Comparison of ENCODE assay signal across 18 cellular contexts in genomic region chr5:158483202-158483870, GRCh38.
DNase-seq lines count a peak whose midpoint lies in the region; ATAC-seq and TF ChIP-seq lines count a peak whose summit lies in the region.
"Had no signal": no experiment of that assay in that cellular context is flagged by ENCODE, and none has a peak within 500 bp of the region (broad histone marks: within the 10 kb centered on the region; RNA-seq: fewer than 3 reads in every experiment).

No MANE protein-coding gene starts in this region.

- H3K4me2 ChIP-seq in BLaER1, result peak overlapping the region; percentile 65

- H3K4me3 ChIP-seq in BLaER1 (no peak overlapping the region), retinal pigment epithelial cell (ENCODE audit: low read length) (no peak overlapping the region)

- peaks cover 0 to 24% of the 10 kb centered on the region in 2 donors for H3K27me3 Mint-ChIP-seq in effector memory CD8-positive, alpha-beta T cell

- peaks cover 84% of the 10 kb centered on the region for H3K4me1 ChIP-seq in BLaER1

- peaks cover 50% of the 10 kb centered on the region for H3K9me3 ChIP-seq in BLaER1

- peak overlapping the region; percentile 20; the same call in 1 of the 2 replicates for H3K27ac ChIP-seq in BLaER1
- peak overlapping the region; percentile 41 for H3K27ac ChIP-seq in VCaP
- H3K27ac ChIP-seq: SK-N-MC had no signal

- H3K9me3 Mint-ChIP-seq in effector memory CD8-positive, alpha-beta T cell, result peaks cover 0 to 7% of the 10 kb centered on the region in 2 donors

- no peaks in the 10 kb centered on the region for H3K4me1 Mint-ChIP-seq in effector memory CD8-positive, alpha-beta T cell (ENCODE audit: low read depth in 2 of 2)

- no peak overlapping the region for H3K9ac ChIP-seq in BLaER1

- no peaks in the 10 kb centered on the region for H4K20me1 ChIP-seq in BLaER1

- H3K4me3 Mint-ChIP-seq in effector memory CD8-positive, alpha-beta T cell, result no peak overlapping the region
- H3K4me3 Mint-ChIP-seq: WTC11 had no signal

- peaks cover 15% of the 10 kb centered on the region; the same call in 1 of the 2 replicates for H3K36me3 ChIP-seq in BLaER1

- no peaks in the 10 kb centered on the region for H3K27me3 ChIP-seq in BLaER1

- ATAC-seq in effector memory CD8-positive, alpha-beta T cell (replicated peaks), result no peak
- no peak for ATAC-seq in GM19467 (IDR thresholded peaks at IDR 0.05; ENCODE audit: unreplicated experiment)
- ATAC-seq: Panc1, WTC11 had no signal

- no peak for TF ChIP-seq CTCF in VCaP (conservative IDR thresholded peaks at IDR 0.05)
- no peak for TF ChIP-seq CTCF in retinal pigment epithelial cell (conservative IDR thresholded peaks at IDR 0.05; ENCODE audit: low read depth, low read length)

- DNase-seq in left kidney (ENCODE audit: low read depth, low spot score) (peak; percentile 66), retinal pigment epithelial cell (ENCODE audit: low read depth) (peak; percentile 37), medulla oblongata (ENCODE audit: extremely low spot score) (no peak)
- DNase-seq in activated CD8-positive, alpha-beta memory T cell treated with anti-CD3 and anti-CD28 coated beads, Interleukin-2, amount 50 U/mL, for 48 hours, result no peak
- no peak for DNase-seq in effector memory CD8-positive, alpha-beta T cell
- DNase-seq: activated CD4-positive, alpha-beta T cell treated with anti-CD3 and anti-CD28 coated beads, Interleukin-2, amount 50 U/mL, for 48 hours; anterior cingulate cortex; effector CD8-positive, alpha-beta T cell; KBM-7; MV-4-11; NCI-H1930; occipital lobe had no signal

- no peak overlapping the region for H3K27ac Mint-ChIP-seq in effector memory CD8-positive, alpha-beta T cell
- H3K27ac Mint-ChIP-seq: WTC11 had no signal

- H3K36me3 Mint-ChIP-seq in effector memory CD8-positive, alpha-beta T cell (ENCODE audit: insufficient read depth), result no peaks in the 10 kb centered on the region

Comparison
In these comparisons a context has a peak if more than half of its experiments do, and no peak if none do; other contexts are left out.
1. DNase-seq: peak in left kidney (single experiment) and retinal pigment epithelial cell (single experiment); none in activated CD8-positive, alpha-beta memory T cell treated with anti-CD3 and anti-CD28 coated beads, Interleukin-2, amount 50 U/mL, for 48 hours (single experiment), effector memory CD8-positive, alpha-beta T cell (0 of 3) and medulla oblongata (single experiment).